Comparison of ENCODE assay signal across 10 cellular contexts in genomic region chr1:231828182-231828920, GRCh38.
A peak's percentile ranks its signal among the peaks of the same experiment; 100 is the strongest.
DNase-seq lines count a peak whose midpoint lies in the region; ATAC-seq and TF ChIP-seq lines count a peak whose summit lies in the region.
"Had no signal": no experiment of that assay in that cellular context is flagged by ENCODE, and none has a peak within 500 bp of the region (broad histone marks: within the 10 kb centered on the region; RNA-seq: fewer than 3 reads in every experiment).

No MANE protein-coding gene starts in this region.

- DNase-seq in AG20443 (ENCODE audit: low spot score), result peak; percentile 61
- peak; percentile 95 for DNase-seq in M059J (ENCODE audit: low read depth)
- DNase-seq in choroid plexus epithelial cell (ENCODE audit: low read depth), result peak; percentile 96
- peak; percentile 88 to 96 for DNase-seq in lung microvascular endothelial cell (ENCODE audit: low read depth in 2 of 2)
- DNase-seq in RPMI8226, result no peak
- DNase-seq in stimulated activated CD4-positive, alpha-beta T cell treated with anti-CD3 and anti-CD28 coated beads, Interleukin-1b, Interleukin-23, amount 100 ng/mL, for 48 hours, result no peak
- DNase-seq: natural killer cell, NCI-H510A treated with DMSO at 0.1 percent for 48 hours had no signal

- no peak overlapping the region for H3K4me3 ChIP-seq in choroid plexus epithelial cell (ENCODE audit: low read depth, low read length)

- no peak for ATAC-seq in HG03039 (IDR thresholded peaks at IDR 0.05; ENCODE audit: unreplicated experiment)
- no peak for ATAC-seq in HG03175 (IDR thresholded peaks at IDR 0.05; ENCODE audit: unreplicated experiment)
- ATAC-seq: natural killer cell had no signal

- no peak for TF ChIP-seq CTCF in choroid plexus epithelial cell (conservative IDR thresholded peaks at IDR 0.05; ENCODE audit: low read depth, low read length)

Comparison
In these comparisons a context has a peak if more than half of its experiments do, and no peak if none do; other contexts are left out.
1. DNase-seq: peak in AG20443 (single experiment), M059J (single experiment), choroid plexus epithelial cell (single experiment) and lung microvascular endothelial cell (2 of 2); none in RPMI8226 (single experiment) and stimulated activated CD4-positive, alpha-beta T cell treated with anti-CD3 and anti-CD28 coated beads, Interleukin-1b, Interleukin-23, amount 100 ng/mL, for 48 hours (single experiment).